Comparison of ENCODE assay signal across 14 cellular contexts in genomic region chr2:31979966-31980365, GRCh38. TPM values are rescaled to one million over a fixed set of nuclear protein-coding genes. Genes with fewer than 3 reads are reported as not detected.
DNase-seq lines count a peak whose midpoint lies in the region; ATAC-seq and TF ChIP-seq lines count a peak whose summit lies in the region.
"Had no signal": no experiment of that assay in that cellular context is flagged by ENCODE, and none has a peak within 500 bp of the region (broad histone marks: within the 10 kb centered on the region; RNA-seq: fewer than 3 reads in every experiment).

No MANE protein-coding gene starts in this region.

- H2BK15ac ChIP-seq in mesendoderm (replicated peaks; ENCODE audit: low read depth), result no peak overlapping the region

- H3K18ac ChIP-seq in trophoblast cell (ENCODE audit: low read length) (no peak overlapping the region), mesendoderm (ENCODE audit: low read length) (no peak overlapping the region)

- intact Hi-C loops in A673 (cut with micrococcal nuclease; ENCODE audit: unreplicated experiment), result no loop called here
- intact Hi-C loops in breast epithelium (cut with DNase I; ENCODE audit: low total_unique reads), result no loop called here

- no peak overlapping the region for H4K5ac ChIP-seq in mesendoderm (ENCODE audit: low read length)

- CTCF ChIA-PET in A673 (lab: Charles Lee), result no interaction called here

- no peaks in the 10 kb centered on the region for H3K79me1 ChIP-seq in trophoblast cell (ENCODE audit: low read length)
- peaks cover 4% of the 10 kb centered on the region for H3K79me1 ChIP-seq in mesendoderm (ENCODE audit: low read length)

- H3K27ac ChIP-seq in trophoblast cell (ENCODE audit: low read depth, low read length) (no peak overlapping the region), A673 (ENCODE audit: low read depth, low read length, poor library complexity, severe bottlenecking) (no peak overlapping the region), mesendoderm (ENCODE audit: low read depth, low read length) (no peak overlapping the region), breast epithelium (no peak overlapping the region)
- H3K27ac ChIP-seq: RWPE1 had no signal

- no peak overlapping the region for H2BK120ac ChIP-seq in trophoblast cell (ENCODE audit: insufficient read depth, low read length, poor library complexity)
- no peak overlapping the region for H2BK120ac ChIP-seq in mesendoderm (ENCODE audit: low read depth, low read length)

- peaks cover 2% of the 10 kb centered on the region for H3K79me2 ChIP-seq in trophoblast cell (ENCODE audit: control insufficient read depth, insufficient read depth, low read length, poor library complexity)
- H3K79me2 ChIP-seq in mesendoderm (ENCODE audit: control insufficient read depth, insufficient read depth, low read length), result peaks cover 33% of the 10 kb centered on the region

- H3K27me3 ChIP-seq in trophoblast cell (ENCODE audit: insufficient read depth, low read length) (no peaks in the 10 kb centered on the region), A673 (replicated peaks; ENCODE audit: insufficient read depth, low read depth, low read length, poor library complexity) (no peaks in the 10 kb centered on the region), mesendoderm (ENCODE audit: insufficient read depth, low read length, poor library complexity) (no peaks in the 10 kb centered on the region), breast epithelium (no peaks in the 10 kb centered on the region)

- H3K4ac ChIP-seq in trophoblast cell (ENCODE audit: low read depth, low read length), result peak overlapping the region; percentile 89
- no peak overlapping the region for H3K4ac ChIP-seq in mesendoderm (ENCODE audit: low read depth, low read length)

- H3K23ac ChIP-seq in trophoblast cell (ENCODE audit: low read length), result no peak overlapping the region
- H3K23ac ChIP-seq in mesendoderm (ENCODE audit: low read length), result no peak overlapping the region

- H3K4me2 ChIP-seq in trophoblast cell (ENCODE audit: low read length), result no peak overlapping the region
- H3K4me2 ChIP-seq in mesendoderm (ENCODE audit: low read length), result no peak overlapping the region

- DNase-seq in EH (ENCODE audit: low read depth) (peak; percentile 29), fibroblast of gingiva (ENCODE audit: low read depth) (peak; percentile 6), trophoblast cell (no peak), A673 (ENCODE audit: low spot score) (no peak), mesendoderm (no peak), breast epithelium (ENCODE audit: low spot score in 2 of 2) (no peak), NCI-H748 treated with DMSO at 0.1 percent for 48 hours (lab: John Stamatoyannopoulos, UW) (no peak)
- DNase-seq: DND-41, KBM-7, NCI-H187, NCI-H2227 treated with DMSO at 0.1 percent for 48 hours, NCI-H524 had no signal

- no CpG with 5 or more reads among the region's 3 CpGs for WGBS in trophoblast cell (ENCODE audit: extremely low coverage, insufficient coverage, insufficient read length)
- WGBS in mesendoderm (ENCODE audit: extremely low coverage, insufficient coverage, low lambda C conversion rate), result no CpG with 5 or more reads among the region's 3 CpGs

- H4K8ac ChIP-seq in trophoblast cell (ENCODE audit: low read depth, low read length), result no peak overlapping the region
- no peak overlapping the region for H4K8ac ChIP-seq in mesendoderm (ENCODE audit: low read depth, low read length)

- BruUV-seq in A673 (replicated peaks; lab: Mats Ljungman, UMichigan), result no TSS peak

- no peak for TF ChIP-seq POLR2A in breast epithelium (IDR thresholded peaks at IDR 0.05)

- H4K12ac ChIP-seq in trophoblast cell (ENCODE audit: low read depth, low read length), result no peak overlapping the region

- no peak for TF ChIP-seq CTCF in A673 (conservative IDR thresholded peaks at IDR 0.05; ENCODE audit: low read depth, low read length)
- no peak for TF ChIP-seq CTCF in breast epithelium (IDR thresholded peaks at IDR 0.05)

- H2BK12ac ChIP-seq in trophoblast cell (ENCODE audit: low read length), result no peak overlapping the region

- no peak overlapping the region for H4K91ac ChIP-seq in trophoblast cell (ENCODE audit: low read depth, low read length)

- H2BK5ac ChIP-seq in trophoblast cell (ENCODE audit: low read depth, low read length, poor library complexity), result no peak overlapping the region
- no peak overlapping the region for H2BK5ac ChIP-seq in mesendoderm (ENCODE audit: low read length)

- no peak overlapping the region for H3K14ac ChIP-seq in trophoblast cell (ENCODE audit: low read length)

- H2AK5ac ChIP-seq in trophoblast cell (ENCODE audit: low read length) (no peak overlapping the region), mesendoderm (ENCODE audit: low read length) (no peak overlapping the region)

- no peak overlapping the region for H2AFZ ChIP-seq in trophoblast cell (ENCODE audit: insufficient read depth, low read length, poor library complexity)

- H3K9ac ChIP-seq in trophoblast cell (ENCODE audit: low read length), result no peak overlapping the region
- H3K9ac ChIP-seq in mesendoderm (ENCODE audit: low read length), result no peak overlapping the region

- H3K9me3 ChIP-seq in trophoblast cell (ENCODE audit: insufficient read depth, low read depth, low read length) (no peaks in the 10 kb centered on the region), A673 (ENCODE audit: low read depth, low read length, poor library complexity, severe bottlenecking) (no peaks in the 10 kb centered on the region), breast epithelium (no peaks in the 10 kb centered on the region)

- H3K36me3 ChIP-seq in trophoblast cell (ENCODE audit: control insufficient read depth in 1 of 2, insufficient read depth in 2 of 2, low read length in 2 of 2), result no peaks in the 10 kb centered on the region
- no peaks in the 10 kb centered on the region for H3K36me3 ChIP-seq in A673 (ENCODE audit: insufficient read depth, low read length, poor library complexity, severe bottlenecking)
- no peaks in the 10 kb centered on the region for H3K36me3 ChIP-seq in mesendoderm (ENCODE audit: control insufficient read depth, insufficient read depth, low read length)
- no peaks in the 10 kb centered on the region for H3K36me3 ChIP-seq in breast epithelium

- no peak overlapping the region for H3K56ac ChIP-seq in mesendoderm (ENCODE audit: low read length)

- peak; percentile 20; the same call in 1 of the 3 replicates for ATAC-seq in SK-N-SH treated with all-trans-retinoic acid at 6 μM for 48 hours

- H3K4me3 ChIP-seq in trophoblast cell (ENCODE audit: low read depth, low read length) (no peak overlapping the region), A673 (ENCODE audit: low read depth, low read length, poor library complexity, severe bottlenecking) (no peak overlapping the region), mesendoderm (ENCODE audit: low read length) (no peak overlapping the region), breast epithelium (no peak overlapping the region)

- H3K4me1 ChIP-seq in trophoblast cell (ENCODE audit: control insufficient read depth in 1 of 2, insufficient read depth in 2 of 2, low read length in 2 of 2) (no peaks in the 10 kb centered on the region), A673 (ENCODE audit: insufficient read depth, low read length, poor library complexity, severe bottlenecking) (peaks cover 10% of the 10 kb centered on the region), mesendoderm (ENCODE audit: control insufficient read depth, low read depth, low read length) (peaks cover 2% of the 10 kb centered on the region), breast epithelium (no peaks in the 10 kb centered on the region)

- POLR2A ChIA-PET in A673 (lab: Charles Lee; ENCODE audit: low non-redundant PET), result no interaction called here

TF ChIP-seq in SK-N-SH treated with all-trans-retinoic acid at 6 μM for 48 hours, 23 proteins besides CTCF, POLR2A, EP300 and RAD21 (continues in another document):
- TF ChIP-seq GLIS3 (CRISPR knock-in tag; IDR thresholded peaks at IDR 0.05) (no peak), ZNF70 (CRISPR knock-in tag; IDR thresholded peaks at IDR 0.05) (no peak), ESRRG (CRISPR knock-in tag; IDR thresholded peaks at IDR 0.05) (no peak), BACH2 (CRISPR knock-in tag; IDR thresholded peaks at IDR 0.05; ENCODE audit: borderline replicate concordance) (no peak), ISL1 (CRISPR knock-in tag; IDR thresholded peaks at IDR 0.05) (no peak), PPARA (CRISPR knock-in tag; IDR thresholded peaks at IDR 0.05; ENCODE audit: borderline replicate concordance) (no peak), TCF4 (CRISPR knock-in tag; IDR thresholded peaks at IDR 0.05; ENCODE audit: borderline replicate concordance) (no peak)
- TF ChIP-seq, protein P1, sequence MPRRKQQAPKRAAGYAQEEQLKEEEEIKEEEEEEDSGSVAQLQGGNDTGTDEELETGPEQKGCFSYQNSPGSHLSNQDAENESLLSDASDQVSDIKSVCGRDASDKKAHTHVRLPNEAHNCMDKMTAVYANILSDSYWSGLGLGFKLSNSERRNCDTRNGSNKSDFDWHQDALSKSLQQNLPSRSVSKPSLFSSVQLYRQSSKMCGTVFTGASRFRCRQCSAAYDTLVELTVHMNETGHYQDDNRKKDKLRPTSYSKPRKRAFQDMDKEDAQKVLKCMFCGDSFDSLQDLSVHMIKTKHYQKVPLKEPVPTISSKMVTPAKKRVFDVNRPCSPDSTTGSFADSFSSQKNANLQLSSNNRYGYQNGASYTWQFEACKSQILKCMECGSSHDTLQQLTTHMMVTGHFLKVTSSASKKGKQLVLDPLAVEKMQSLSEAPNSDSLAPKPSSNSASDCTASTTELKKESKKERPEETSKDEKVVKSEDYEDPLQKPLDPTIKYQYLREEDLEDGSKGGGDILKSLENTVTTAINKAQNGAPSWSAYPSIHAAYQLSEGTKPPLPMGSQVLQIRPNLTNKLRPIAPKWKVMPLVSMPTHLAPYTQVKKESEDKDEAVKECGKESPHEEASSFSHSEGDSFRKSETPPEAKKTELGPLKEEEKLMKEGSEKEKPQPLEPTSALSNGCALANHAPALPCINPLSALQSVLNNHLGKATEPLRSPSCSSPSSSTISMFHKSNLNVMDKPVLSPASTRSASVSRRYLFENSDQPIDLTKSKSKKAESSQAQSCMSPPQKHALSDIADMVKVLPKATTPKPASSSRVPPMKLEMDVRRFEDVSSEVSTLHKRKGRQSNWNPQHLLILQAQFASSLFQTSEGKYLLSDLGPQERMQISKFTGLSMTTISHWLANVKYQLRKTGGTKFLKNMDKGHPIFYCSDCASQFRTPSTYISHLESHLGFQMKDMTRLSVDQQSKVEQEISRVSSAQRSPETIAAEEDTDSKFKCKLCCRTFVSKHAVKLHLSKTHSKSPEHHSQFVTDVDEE (CRISPR knock-in tag; IDR thresholded peaks at IDR 0.05), result no peak

RNA-seq across cellular contexts. Expression of gene MEMO1, which starts 30.8 kb away (rescaled TPM):
- polyA plus RNA-seq in trophoblast cell (2013), result 34.5 and 36.0 TPM in 2 replicates
- total RNA-seq in A673 (2021) (66.0 and 66.7 TPM in 2 replicates), breast epithelium (10 to 100 TPM; 26.1 to 28.8 (median 26.1) TPM)
- polyA plus RNA-seq in mesendoderm (2013, experiment 1 of 2), result 22.7 TPM
- 24.4 TPM for polyA plus RNA-seq in mesendoderm (2013, experiment 2 of 2)

RNA-seq across cellular contexts. Expression of gene DPY30, which starts 59.6 kb away (rescaled TPM):
- polyA plus RNA-seq in trophoblast cell (2013), result 161 and 163 TPM in 2 replicates
- 90.8 and 96.2 TPM in 2 replicates for total RNA-seq in A673 (2021)
- 196 TPM for polyA plus RNA-seq in mesendoderm (2013, experiment 1 of 2)
- polyA plus RNA-seq in mesendoderm (2013, experiment 2 of 2), result 197 TPM
- 10 to 100 TPM; 44.8 to 64.2 (median 63.9) TPM for total RNA-seq in breast epithelium

Comparison
In these comparisons a context has a peak if more than half of its experiments do, and no peak if none do; other contexts are left out.
1. DNase-seq: peak in EH (single experiment) and fibroblast of gingiva (single experiment); none in trophoblast cell (0 of 2), A673 (single experiment), mesendoderm (single experiment), breast epithelium (0 of 2) and NCI-H748 treated with DMSO at 0.1 percent for 48 hours (single experiment).